In genomic region chr2:28449489-28450395, GRCh38 we compare ENCODE assay signal across 10 cellular contexts. TPM values are rescaled to one million over a fixed set of nuclear protein-coding genes. Genes with fewer than 3 reads are reported as not detected.
A peak's percentile ranks its signal among the peaks of the same experiment; 100 is the strongest.
DNase-seq lines count a peak whose midpoint lies in the region; ATAC-seq and TF ChIP-seq lines count a peak whose summit lies in the region.
"Had no signal": no experiment of that assay in that cellular context is flagged by ENCODE, and none has a peak within 500 bp of the region (broad histone marks: within the 10 kb centered on the region; RNA-seq: fewer than 3 reads in every experiment).

No MANE protein-coding gene starts in this region.

- TF ChIP-seq CTCF in left ventricle myocardium inferior (IDR thresholded peaks at IDR 0.05; ENCODE audit: borderline replicate concordance), result no peak

- H3K4me1 ChIP-seq in left ventricle myocardium inferior, result peaks cover 13% of the 10 kb centered on the region
- H3K4me1 ChIP-seq: ascending aorta, pancreas had no signal

- H3K27me3 ChIP-seq in left ventricle myocardium inferior (ENCODE audit: low read depth), result no peaks in the 10 kb centered on the region
- H3K27me3 ChIP-seq: ascending aorta, pancreas had no signal

- ATAC-seq in stimulated activated naive CD8-positive, alpha-beta T cell treated with anti-CD3 and anti-CD28 coated beads, Interleukin-15, Interleukin-2, amounts not matched to agents 100 U/mL and 50 U/mL, for 24 hours, result peak; percentile 68
- no peak for ATAC-seq in HG02840 (IDR thresholded peaks at IDR 0.05; ENCODE audit: low FRiP score, unreplicated experiment)
- ATAC-seq: pancreas had no signal

- no peak overlapping the region for H3K27ac ChIP-seq in left ventricle myocardium inferior (replicated peaks)

- no peaks in the 10 kb centered on the region for H3K36me3 ChIP-seq in left ventricle myocardium inferior
- H3K36me3 ChIP-seq: ascending aorta, pancreas had no signal

- no peaks in the 10 kb centered on the region for H3K9me3 ChIP-seq in left ventricle myocardium inferior (replicated peaks)
- H3K9me3 ChIP-seq: ascending aorta, pancreas had no signal

- H3K4me3 ChIP-seq in left ventricle myocardium inferior, result no peak overlapping the region
- H3K4me3 ChIP-seq: ascending aorta, pancreas had no signal

- intact Hi-C loops in left ventricle myocardium inferior (cut with micrococcal nuclease), result no loop called here

- peak; percentile 74 for DNase-seq in NK-92 treated with Interleukin-12 subunit alpha and Interleukin-12 subunit beta, amount 100 ng/mL, for 24 hours (lab: John Stamatoyannopoulos, UW)
- DNase-seq in NK-92 (lab: John Stamatoyannopoulos, UW; ENCODE audit: unreplicated experiment) (no peak), activated T-cell treated with anti-CD3 and anti-CD28 coated beads for 48 hours (ENCODE audit: low read depth) (peak; percentile 85), kidney tubule cell (ENCODE audit: low spot score) (peak; percentile 89), left ventricle myocardium inferior (no peak), cerebellum (ENCODE audit: low spot score) (no peak)
- peak; percentile 87 for DNase-seq in stimulated activated naive CD8-positive, alpha-beta T cell treated with anti-CD3 and anti-CD28 coated beads, Interleukin-15, Interleukin-2, amounts not matched to agents 100 U/mL and 50 U/mL, for 24 hours

RNA-seq across cellular contexts. Expression of gene PLB1, which starts 46.1 kb away (rescaled TPM):
- total RNA-seq in left ventricle myocardium inferior, result 2.4 TPM
- 4.3 TPM for total RNA-seq in cerebellum

RNA-seq across cellular contexts. Expression of gene FOSL2, which starts 57.1 kb away (rescaled TPM):
- 50.2 TPM for total RNA-seq in left ventricle myocardium inferior
- total RNA-seq in cerebellum, result 5.8 TPM

Comparison
In these comparisons a context has a peak if more than half of its experiments do, and no peak if none do; other contexts are left out.
1. DNase-seq: peak in NK-92 treated with Interleukin-12 subunit alpha and Interleukin-12 subunit beta, amount 100 ng/mL, for 24 hours (single experiment), activated T-cell treated with anti-CD3 and anti-CD28 coated beads for 48 hours (single experiment), kidney tubule cell (single experiment) and stimulated activated naive CD8-positive, alpha-beta T cell treated with anti-CD3 and anti-CD28 coated beads, Interleukin-15, Interleukin-2, amounts not matched to agents 100 U/mL and 50 U/mL, for 24 hours (single experiment); none in NK-92 (single experiment), left ventricle myocardium inferior (single experiment) and cerebellum (single experiment).